10 cellular contexts compared by ENCODE assay signal in genomic region chr13:45473627-45474026, GRCh38. TPM values are rescaled to one million over a fixed set of nuclear protein-coding genes. Genes with fewer than 3 reads are reported as not detected.
A peak's percentile ranks its signal among the peaks of the same experiment; 100 is the strongest.
DNase-seq lines count a peak whose midpoint lies in the region; ATAC-seq, FAIRE-seq and TF ChIP-seq lines count a peak whose summit lies in the region.
"Had no signal": no experiment of that assay in that cellular context is flagged by ENCODE, and none has a peak within 500 bp of the region (broad histone marks: within the 10 kb centered on the region; RNA-seq: fewer than 3 reads in every experiment).

No MANE protein-coding gene starts in this region.

- no peak for FAIRE-seq in urothelium cell line (lab: Jason Lieb, UNC)

- H3K79me1 ChIP-seq in mesenchymal stem cell (replicated peaks; ENCODE audit: low read length, poor library complexity, severe bottlenecking) = peaks cover 3% of the 10 kb centered on the region

- H3K4me3 Mint-ChIP-seq in activated CD8-positive, alpha-beta T cell treated with anti-CD3 and anti-CD28 coated beads, Interleukin-2, amount 10 ng/mL, durations not matched to agents 7 days and 5 days = no peak overlapping the region

- H3K27me3 ChIP-seq in mesenchymal stem cell (ENCODE audit: control insufficient read depth in 1 of 2, insufficient read depth in 1 of 2, low read length in 2 of 2) (no peaks in the 10 kb centered on the region), aorta (ENCODE audit: control insufficient read depth in 1 of 2, insufficient read depth in 2 of 2, low read length in 1 of 2) (no peaks in the 10 kb centered on the region)
- H3K27me3 ChIP-seq: adrenal gland had no signal

- no peak overlapping the region for H3K27ac Mint-ChIP-seq in activated CD8-positive, alpha-beta T cell treated with anti-CD3 and anti-CD28 coated beads, Interleukin-2, amount 10 ng/mL, durations not matched to agents 7 days and 5 days

- H3K36me3 ChIP-seq in mesenchymal stem cell (ENCODE audit: control insufficient read depth in 1 of 2, insufficient read depth in 2 of 2, low read depth in 1 of 2, low read length in 2 of 2) (peaks cover 7 to 19% of the 10 kb centered on the region in 2 experiments), aorta (ENCODE audit: control insufficient read depth in 1 of 2, insufficient read depth in 2 of 2, low read length in 1 of 2) (peaks cover 0 to 2% of the 10 kb centered on the region in 2 donors)

- H2BK120ac ChIP-seq in mesenchymal stem cell (ENCODE audit: low read depth, low read length) = no peak overlapping the region

- peaks cover 20% of the 10 kb centered on the region for H3K36me3 Mint-ChIP-seq in activated CD8-positive, alpha-beta T cell treated with anti-CD3 and anti-CD28 coated beads, Interleukin-2, amount 10 ng/mL, durations not matched to agents 7 days and 5 days (ENCODE audit: low read depth)

- H4K8ac ChIP-seq in mesenchymal stem cell (ENCODE audit: low read length) = no peak overlapping the region

- H4K91ac ChIP-seq in mesenchymal stem cell (ENCODE audit: low read length) = no peak overlapping the region

- H3K27me3 Mint-ChIP-seq in activated CD8-positive, alpha-beta T cell treated with anti-CD3 and anti-CD28 coated beads, Interleukin-2, amount 10 ng/mL, durations not matched to agents 7 days and 5 days (ENCODE audit: low read depth) = no peaks in the 10 kb centered on the region

- H3K4me3 ChIP-seq in mesenchymal stem cell (ENCODE audit: insufficient read depth in 1 of 2, low read depth in 1 of 2, low read length in 2 of 2) = no peak overlapping the region
- H3K4me3 ChIP-seq in aorta (ENCODE audit: low read length in 2 of 2) = no peak overlapping the region
- H3K4me3 ChIP-seq: adrenal gland had no signal

- no peak overlapping the region for H2BK12ac ChIP-seq in mesenchymal stem cell (ENCODE audit: low read length in 2 of 2)

- H3K27ac ChIP-seq in mesenchymal stem cell (ENCODE audit: low read length, poor library complexity, severe bottlenecking) (no peak overlapping the region), aorta (ENCODE audit: low read depth in 1 of 2, low read length in 2 of 2) (no peak overlapping the region)
- H3K27ac ChIP-seq: adrenal gland had no signal

- H3K9me3 ChIP-seq in mesenchymal stem cell (ENCODE audit: control insufficient read depth, low read length) (no peaks in the 10 kb centered on the region), aorta (ENCODE audit: control insufficient read depth, low read length) (no peaks in the 10 kb centered on the region)
- H3K9me3 ChIP-seq: adrenal gland had no signal

- POLR2A ChIA-PET in HEK293T (lab: Yijun Ruan, JAX) = no interaction called here
- POLR2A ChIA-PET in activated CD8-positive, alpha-beta T cell treated with anti-CD3 and anti-CD28 coated beads, Interleukin-2, amount 10 ng/mL, durations not matched to agents 7 days and 5 days (lab: Charles Lee) = interaction anchor here (1.7 kb wide), 1 partner anchor 9 kb away, joined by 6 read pairs; the partner anchor contains the start of gene COG3

- H3K18ac ChIP-seq in mesenchymal stem cell (ENCODE audit: low read depth in 1 of 2, low read length in 2 of 2) = no peak overlapping the region

- H3K4me1 Mint-ChIP-seq in activated CD8-positive, alpha-beta T cell treated with anti-CD3 and anti-CD28 coated beads, Interleukin-2, amount 10 ng/mL, durations not matched to agents 7 days and 5 days (ENCODE audit: low read depth) = peaks cover 22% of the 10 kb centered on the region

- DNase-seq in NCI-H2171 treated with DMSO at 0.1 percent for 48 hours (lab: John Stamatoyannopoulos, UW) (peak; percentile 3), NCI-H2171 (lab: John Stamatoyannopoulos, UW) (no peak), HEK293T (ENCODE audit: extremely low spot score) (peak; percentile 22), mesenchymal stem cell (no peak), urothelium cell line (ENCODE audit: low spot score) (no peak), aorta (no peak)
- DNase-seq in activated CD8-positive, alpha-beta T cell treated with anti-CD3 and anti-CD28 coated beads, Interleukin-2, amount 10 ng/mL, durations not matched to agents 7 days and 5 days = no peak
- DNase-seq: adrenal gland, NCI-H1048 had no signal

- no peak overlapping the region for H2BK15ac ChIP-seq in mesenchymal stem cell (ENCODE audit: low read depth, poor library complexity, severe bottlenecking)

- no peak overlapping the region for H2AK5ac ChIP-seq in mesenchymal stem cell (ENCODE audit: low read length, severe bottlenecking)

- H3K4me1 ChIP-seq in mesenchymal stem cell (ENCODE audit: control insufficient read depth, insufficient read depth, low read depth, low read length) (peaks cover under 1% of the 10 kb centered on the region), aorta (ENCODE audit: control insufficient read depth in 1 of 2, insufficient read depth in 2 of 2, low read length in 2 of 2) (peaks cover 0 to 9% of the 10 kb centered on the region in 2 donors)

- H3K9ac ChIP-seq in mesenchymal stem cell (ENCODE audit: low read length) = no peak overlapping the region

- H3K4ac ChIP-seq in mesenchymal stem cell (ENCODE audit: low read depth in 1 of 2, low read length in 2 of 2) = no peak overlapping the region

- no peak overlapping the region for H2BK5ac ChIP-seq in mesenchymal stem cell (ENCODE audit: low read depth, low read length, poor library complexity, severe bottlenecking)

- peak overlapping the region; percentile 39 for H2AFZ ChIP-seq in mesenchymal stem cell (ENCODE audit: low read depth, low read length)

- WGBS in mesenchymal stem cell = no CpG with 5 or more reads among the region's 2 CpGs
- 79 to 87% methylated on average over 2 of the region's 2 CpGs for WGBS in aorta, 2 donors

- no peak overlapping the region for H3K14ac ChIP-seq in mesenchymal stem cell (ENCODE audit: low read length in 2 of 2)

- intact Hi-C loops in aorta (cut with DNase I) = no loop called here

- H3K4me2 ChIP-seq in mesenchymal stem cell (ENCODE audit: low read length, poor library complexity, severe bottlenecking) = no peak overlapping the region

- CTCF ChIA-PET in HEK293T (lab: Yijun Ruan, JAX) = interaction anchor here (0.6 kb wide), 1 partner anchor 20 kb away, joined by 3 read pairs; no protein-coding TSS in a partner anchor
- CTCF ChIA-PET in activated CD8-positive, alpha-beta T cell treated with anti-CD3 and anti-CD28 coated beads, Interleukin-2, amount 10 ng/mL, durations not matched to agents 7 days and 5 days (lab: Charles Lee) = interaction anchor here (0.8 to 2.8 kb wide), 9 partner anchors 9 to 103 kb away, joined by 3 to 10 read pairs (median 3); partner anchors contain the start of gene SLC25A30

- peak; percentile 57 for ATAC-seq in activated CD8-positive, alpha-beta T cell treated with anti-CD3 and anti-CD28 coated beads, Interleukin-2, amount 10 ng/mL, durations not matched to agents 7 days and 5 days
- ATAC-seq in HG03565 (IDR thresholded peaks at IDR 0.05; ENCODE audit: unreplicated experiment) (no peak), aorta (ENCODE audit: low FRiP score) (no peak)

- no peak overlapping the region for H3K23ac ChIP-seq in mesenchymal stem cell (ENCODE audit: low read length in 2 of 2)

- H3K9me3 Mint-ChIP-seq in activated CD8-positive, alpha-beta T cell treated with anti-CD3 and anti-CD28 coated beads, Interleukin-2, amount 10 ng/mL, durations not matched to agents 7 days and 5 days (ENCODE audit: insufficient read depth) = peaks cover 3% of the 10 kb centered on the region

TF ChIP-seq in HEK293T, 16 proteins besides CTCF, POLR2A, EP300 and RAD21:
- TF ChIP-seq TARDBP (IDR thresholded peaks at IDR 0.05) (no peak), NFRKB (IDR thresholded peaks at IDR 0.05) (no peak), ARNT (IDR thresholded peaks at IDR 0.05) (no peak), ELF4 (IDR thresholded peaks at IDR 0.05) (no peak), L3MBTL2 (conservative IDR thresholded peaks at IDR 0.05) (no peak), SUZ12 (IDR thresholded peaks at IDR 0.05) (no peak), LEF1 (IDR thresholded peaks at IDR 0.05; ENCODE audit: borderline replicate concordance) (no peak), PKNOX1 (IDR thresholded peaks at IDR 0.05) (no peak), FOXA1 (IDR thresholded peaks at IDR 0.05) (no peak), BHLHE40 (IDR thresholded peaks at IDR 0.05; ENCODE audit: borderline replicate concordance) (no peak), HDGF (IDR thresholded peaks at IDR 0.05; ENCODE audit: borderline replicate concordance) (no peak), SP1 (IDR thresholded peaks at IDR 0.05) (no peak), CTBP1 (IDR thresholded peaks at IDR 0.05; ENCODE audit: borderline replicate concordance) (no peak), FOXM1 (IDR thresholded peaks at IDR 0.05; ENCODE audit: borderline replicate concordance) (no peak), ZNF384 (IDR thresholded peaks at IDR 0.05) (no peak), FOXK2 (IDR thresholded peaks at IDR 0.05) (no peak)

RNA-seq across cellular contexts. Expression of gene COG3, which starts 8.9 kb away (rescaled TPM):
- total RNA-seq in activated CD8-positive, alpha-beta T cell treated with anti-CD3 and anti-CD28 coated beads, Interleukin-2, amount 10 ng/mL, durations not matched to agents 7 days and 5 days = 10 to 100 TPM; 22.0 to 23.1 TPM
- 19.8 TPM for polyA plus RNA-seq in mesenchymal stem cell (2013, experiment 1 of 2)
- polyA plus RNA-seq in mesenchymal stem cell (2013, experiment 2 of 2) = 24.8 TPM
- 10 to 100 TPM; 34.3 to 39.3 TPM for total RNA-seq in aorta
- polyA plus RNA-seq in aorta = 10 to 100 TPM in 1 of 2 donors, 1 to 10 TPM in 1; 7.4 to 19.0 TPM

RNA-seq across cellular contexts. Expression of gene SLC25A30, which starts 55.5 kb away (rescaled TPM):
- 10 to 100 TPM; 19.0 to 19.7 TPM for total RNA-seq in activated CD8-positive, alpha-beta T cell treated with anti-CD3 and anti-CD28 coated beads, Interleukin-2, amount 10 ng/mL, durations not matched to agents 7 days and 5 days
- 20.4 TPM for polyA plus RNA-seq in mesenchymal stem cell (2013, experiment 1 of 2)
- 22.7 TPM for polyA plus RNA-seq in mesenchymal stem cell (2013, experiment 2 of 2)
- 10 to 100 TPM; 22.2 to 31.9 TPM for total RNA-seq in aorta
- 10 to 100 TPM; 12.3 to 21.4 TPM for polyA plus RNA-seq in aorta

Comparison
In these comparisons a context has a peak if more than half of its experiments do, and no peak if none do; other contexts are left out.
1. DNase-seq: peak in NCI-H2171 treated with DMSO at 0.1 percent for 48 hours (single experiment) and HEK293T (single experiment); none in NCI-H2171 (single experiment), activated CD8-positive, alpha-beta T cell treated with anti-CD3 and anti-CD28 coated beads, Interleukin-2, amount 10 ng/mL, durations not matched to agents 7 days and 5 days (single experiment), mesenchymal stem cell (single experiment), urothelium cell line (single experiment) and aorta (0 of 2).